ENCODE assay signal across 32 cellular contexts in genomic region chr21:27196651-27197050, GRCh38.
"Had no signal": no experiment of that assay in that cellular context is flagged by ENCODE, and none has a peak within 500 bp of the region (broad histone marks: within the 10 kb centered on the region; RNA-seq: fewer than 3 reads in every experiment).

No MANE protein-coding gene starts in this region.

- ATAC-seq: activated T-helper 17 cell treated with anti-CD3 and anti-CD28 coated beads, Interleukin-2, amount 50 U/mL, for 72 hours; T-cell had no signal

- H3K27ac Mint-ChIP-seq: activated B cell treated with CpG ODN at 0.5 μM for 24 hours; activated CD4-positive, alpha-beta memory T cell treated with anti-CD3 and anti-CD28 coated beads, Interleukin-2, amount 10 ng/mL, durations not matched to agents 7 days and 5 days; activated CD4-positive, alpha-beta T cell treated with anti-CD3 and anti-CD28 coated beads, Interleukin-2, amount 10 ng/mL, durations not matched to agents 24 days and 14 days; activated naive CD4-positive, alpha-beta T cell treated with anti-CD3 and anti-CD28 coated beads for 36 hours; activated naive CD8-positive, alpha-beta T cell; activated T-helper 17 cell treated with anti-CD3 and anti-CD28 coated beads, Interleukin-2, amount 50 U/mL, for 72 hours; T-cell had no signal

- H3K27me3 Mint-ChIP-seq: activated B cell treated with CpG ODN at 0.5 μM for 24 hours; activated CD4-positive, alpha-beta memory T cell treated with anti-CD3 and anti-CD28 coated beads, Interleukin-2, amount 10 ng/mL, durations not matched to agents 7 days and 5 days; activated CD4-positive, alpha-beta T cell treated with anti-CD3 and anti-CD28 coated beads, Interleukin-2, amount 10 ng/mL, durations not matched to agents 24 days and 14 days; activated naive CD8-positive, alpha-beta T cell; activated T-helper 17 cell treated with anti-CD3 and anti-CD28 coated beads, Interleukin-2, amount 50 U/mL, for 72 hours; T-cell had no signal

- H3K4me1 ChIP-seq: Peyer's patch had no signal

- H3K36me3 ChIP-seq: Peyer's patch, SJSA1 had no signal

- H3K4me3 Mint-ChIP-seq: activated B cell treated with CpG ODN at 0.5 μM for 24 hours; activated CD4-positive, alpha-beta memory T cell treated with anti-CD3 and anti-CD28 coated beads, Interleukin-2, amount 10 ng/mL, durations not matched to agents 7 days and 5 days; activated CD4-positive, alpha-beta T cell treated with anti-CD3 and anti-CD28 coated beads, Interleukin-2, amount 10 ng/mL, durations not matched to agents 24 days and 14 days; activated naive CD4-positive, alpha-beta T cell treated with anti-CD3 and anti-CD28 coated beads for 36 hours; activated naive CD8-positive, alpha-beta T cell; activated T-helper 17 cell treated with anti-CD3 and anti-CD28 coated beads, Interleukin-2, amount 50 U/mL, for 72 hours; T-cell had no signal

- H3K27me3 ChIP-seq: Peyer's patch, SJSA1 had no signal

- FAIRE-seq: colon, TTC549 had no signal

- H3K36me3 Mint-ChIP-seq: activated naive CD8-positive, alpha-beta T cell; T-cell had no signal

- H3K27ac ChIP-seq: Peyer's patch, RWPE1, SJSA1 had no signal

- DNase-seq: activated B cell treated with CpG ODN at 0.5 μM for 24 hours; activated CD4-positive, alpha-beta memory T cell treated with anti-CD3 and anti-CD28 coated beads, Interleukin-2, amount 10 ng/mL, durations not matched to agents 7 days and 5 days; activated CD4-positive, alpha-beta T cell treated with anti-CD3 and anti-CD28 coated beads for 1 hour; activated CD4-positive, alpha-beta T cell treated with anti-CD3 and anti-CD28 coated beads, Interleukin-2, amount 10 ng/mL, durations not matched to agents 24 days and 14 days; activated gamma-delta T cell; activated naive CD4-positive, alpha-beta T cell treated with anti-CD3 and anti-CD28 coated beads for 36 hours; activated T-cell treated with anti-CD3 and anti-CD28 coated beads for 4 hours; activated T-cell treated with anti-CD3 and anti-CD28 coated beads, Interleukin-2, amount 50 U/mL, for 48 hours; anterior cingulate cortex; cerebellar nuclear complex; Karpas-422; NCI-H1105 treated with DMSO at 0.1 percent for 48 hours; NCI-H1436 treated with DMSO at 0.1 percent for 48 hours; NCI-H187; NCI-H2081; NCI-H2171; NCI-H2227 treated with DMSO at 0.1 percent for 48 hours; NCI-H446 treated with DMSO at 0.1 percent for 48 hours; NCI-H524 treated with DMSO at 0.1 percent for 48 hours; NCI-H748 treated with DMSO at 0.1 percent for 48 hours; OCI-M1; Peyer's patch; SHP77; T-cell; T-helper 2 cell; T1000 had no signal

- H3K4me1 Mint-ChIP-seq: activated B cell treated with CpG ODN at 0.5 μM for 24 hours; activated CD4-positive, alpha-beta memory T cell treated with anti-CD3 and anti-CD28 coated beads, Interleukin-2, amount 10 ng/mL, durations not matched to agents 7 days and 5 days; activated CD4-positive, alpha-beta T cell treated with anti-CD3 and anti-CD28 coated beads, Interleukin-2, amount 10 ng/mL, durations not matched to agents 24 days and 14 days; activated T-helper 17 cell treated with anti-CD3 and anti-CD28 coated beads, Interleukin-2, amount 50 U/mL, for 72 hours; T-cell had no signal

- H3K4me3 ChIP-seq: Peyer's patch, SJSA1 had no signal

- H3K9me3 ChIP-seq: Peyer's patch, SJSA1 had no signal
